ENCODE assay signal across 9 cellular contexts in genomic region chr3:23859012-23859743, GRCh38. TPM values are rescaled to one million over a fixed set of nuclear protein-coding genes. Genes with fewer than 3 reads are reported as not detected.
DNase-seq lines count a peak whose midpoint lies in the region; ATAC-seq, FAIRE-seq and TF ChIP-seq lines count a peak whose summit lies in the region.
"Had no signal": no experiment of that assay in that cellular context is flagged by ENCODE, and none has a peak within 500 bp of the region (broad histone marks: within the 10 kb centered on the region; RNA-seq: fewer than 3 reads in every experiment).

No MANE protein-coding gene starts in this region.

- SMC1A ChIA-PET in GM12878 (lab: Charles Lee; ENCODE audit: uncharacterized antibody, unreplicated experiment) = interaction anchor here (0.6 to 13.0 kb wide), 12 partner anchors 10 to 619 kb away, joined by 3 to 171 read pairs (median 3); no protein-coding TSS in a partner anchor

- RAD21 ChIA-PET in GM12878 (lab: Charles Lee; ENCODE audit: unreplicated experiment) = interaction anchor here (0.9 to 7.2 kb wide), 7 partner anchors 8 to 97 kb away, joined by 3 to 62 read pairs (median 10); no protein-coding TSS in a partner anchor

- peaks cover 3% of the 10 kb centered on the region; the same call in 1 of the 2 replicates for H4K20me1 ChIP-seq in GM12878 (ENCODE audit: control insufficient read depth, insufficient read depth)

- H3K9ac ChIP-seq in GM12878 (ENCODE audit: control insufficient read depth, insufficient read depth, low read length) = no peak overlapping the region

- H3K4me1 Mint-ChIP-seq in activated CD8-positive, alpha-beta memory T cell treated with anti-CD3 and anti-CD28 coated beads, Interleukin-2, amount 10 ng/mL, durations not matched to agents 7 days and 5 days = peaks cover 17% of the 10 kb centered on the region

- H3K4me3 Mint-ChIP-seq in activated CD8-positive, alpha-beta memory T cell treated with anti-CD3 and anti-CD28 coated beads, Interleukin-2, amount 10 ng/mL, durations not matched to agents 7 days and 5 days = no peak overlapping the region
- H3K4me3 Mint-ChIP-seq: activated CD8-positive, alpha-beta T cell treated with anti-CD3 and anti-CD28 coated beads, Interleukin-2, amount 10 ng/mL, durations not matched to agents 7 days and 5 days had no signal

- H3K9me3 Mint-ChIP-seq in activated CD8-positive, alpha-beta memory T cell treated with anti-CD3 and anti-CD28 coated beads, Interleukin-2, amount 10 ng/mL, durations not matched to agents 7 days and 5 days (ENCODE audit: low read depth) = no peaks in the 10 kb centered on the region

- POLR2A ChIA-PET in GM12878 (lab: Charles Lee) = interaction anchor here (0.6 to 4.5 kb wide), 6 partner anchors 7 to 32 kb away, joined by 3 to 14 read pairs (median 4); no protein-coding TSS in a partner anchor

- no peak for TF ChIP-seq EP300 in GM12878 (IDR thresholded peaks at IDR 0.05; ENCODE audit: borderline replicate concordance in 1 of 2, control insufficient read depth in 1 of 2, low read depth in 2 of 2, low read length in 2 of 2)

- no peak for TF ChIP-seq RAD21 in GM12878 (IDR thresholded peaks at IDR 0.05; ENCODE audit: insufficient read depth, low read depth, low read length)

- no TSS peak for BruUV-seq in GM12878 (replicated peaks; lab: Mats Ljungman, UMichigan)

- no peak for FAIRE-seq in GM12878 (lab: Jason Lieb, UNC)

- H3K27me3 Mint-ChIP-seq in activated CD8-positive, alpha-beta memory T cell treated with anti-CD3 and anti-CD28 coated beads, Interleukin-2, amount 10 ng/mL, durations not matched to agents 7 days and 5 days = no peaks in the 10 kb centered on the region

- peak overlapping the region; percentile 4; the same call in 1 of the 2 replicates for H3K4me2 ChIP-seq in GM12878 (ENCODE audit: control insufficient read depth, insufficient read depth)

- TF ChIP-seq CTCF in right atrium auricular region (IDR thresholded peaks at IDR 0.05) = no peak
- no peak for TF ChIP-seq CTCF in GM12878 (IDR thresholded peaks at IDR 0.05 in 2 of 3, conservative IDR thresholded peaks at IDR 0.05 in 1 of 3; ENCODE audit: control insufficient read depth in 2 of 3, extremely low read depth in 1 of 3, insufficient read depth in 1 of 3, low read depth in 3 of 3, low read length in 3 of 3)

- H3K36me3 ChIP-seq in right atrium auricular region (no peaks in the 10 kb centered on the region), GM12878 (ENCODE audit: control insufficient read depth in 2 of 2, insufficient read depth in 2 of 2, low read length in 1 of 2) (peaks cover 2 to 7% of the 10 kb centered on the region in 2 experiments; a peak in 3 of 4 replicates), aorta (ENCODE audit: control insufficient read depth in 1 of 2, insufficient read depth in 2 of 2, low read length in 1 of 2) (no peaks in the 10 kb centered on the region)

- in situ Hi-C loops in GM12878 (cut with MboI) = no loop called here

- no peak overlapping the region for H3K27ac Mint-ChIP-seq in activated CD8-positive, alpha-beta memory T cell treated with anti-CD3 and anti-CD28 coated beads, Interleukin-2, amount 10 ng/mL, durations not matched to agents 7 days and 5 days

- no peak overlapping the region for H3K27ac ChIP-seq in right atrium auricular region
- H3K27ac ChIP-seq in GM12878 (ENCODE audit: control insufficient read depth, insufficient read depth) = no peak overlapping the region
- no peak overlapping the region for H3K27ac ChIP-seq in aorta (ENCODE audit: low read depth in 1 of 2, low read length in 2 of 2)

- H3K4me3 ChIP-seq in right atrium auricular region (no peak overlapping the region), GM12878 (no peak overlapping the region), aorta (ENCODE audit: low read length in 2 of 2) (no peak overlapping the region)

- H3K27me3 ChIP-seq in right atrium auricular region (no peaks in the 10 kb centered on the region), GM12878 (replicated peaks in 1 of 2; ENCODE audit: control insufficient read depth in 2 of 2, insufficient read depth in 2 of 2, low read length in 1 of 2) (no peaks in the 10 kb centered on the region), aorta (ENCODE audit: control insufficient read depth in 1 of 2, insufficient read depth in 2 of 2, low read length in 1 of 2) (no peaks in the 10 kb centered on the region)

- H3K4me1 ChIP-seq in right atrium auricular region (peaks cover 0 to 27% of the 10 kb centered on the region in 2 donors), GM12878 (ENCODE audit: control insufficient read depth, insufficient read depth, low read length) (peaks cover 30% of the 10 kb centered on the region), aorta (ENCODE audit: control insufficient read depth in 1 of 2, insufficient read depth in 2 of 2, low read length in 2 of 2) (peaks cover 0 to 4% of the 10 kb centered on the region in 2 donors)

- no peak for TF ChIP-seq POLR2A in GM12878 (IDR thresholded peaks at IDR 0.05; ENCODE audit: low read depth, low read length)

- DNase-seq in Right ventricle myocardium inferior (ENCODE audit: missing footprints) (no peak), right atrium auricular region (ENCODE audit: low spot score) (no peak), GM12878 (ENCODE audit: low read depth, low spot score) (no peak), left colon (no peak), aorta (no peak), RKO (ENCODE audit: low spot score) (no peak), posterior cingulate gyrus (no peak)
- DNase-seq in activated CD8-positive, alpha-beta memory T cell treated with anti-CD3 and anti-CD28 coated beads, Interleukin-2, amount 10 ng/mL, durations not matched to agents 7 days and 5 days = no peak
- DNase-seq: activated CD8-positive, alpha-beta T cell treated with anti-CD3 and anti-CD28 coated beads, Interleukin-2, amount 10 ng/mL, durations not matched to agents 7 days and 5 days had no signal

- WGBS in GM12878 (ENCODE audit: insufficient coverage, insufficient replicate concordance, low lambda C conversion rate, missing lambda C conversion rate) = 27% methylated on average over 1 of the region's 1 CpG
- 0% methylated on average over 1 of the region's 1 CpG for WGBS in aorta, 2 donors

- CTCF ChIA-PET in GM12878 (lab: Yijun Ruan, JAX) = interaction anchor here (0.6 to 10.9 kb wide), 8 partner anchors 7 to 336 kb away, joined by 3 to 94 read pairs (median 4); no protein-coding TSS in a partner anchor
- CTCF ChIA-PET in activated CD8-positive, alpha-beta memory T cell treated with anti-CD3 and anti-CD28 coated beads, Interleukin-2, amount 10 ng/mL, durations not matched to agents 7 days and 5 days (lab: Charles Lee) = interaction anchor here (1.3 to 1.5 kb wide), 2 partner anchors 12 to 25 kb away, joined by 3 to 4 read pairs; no protein-coding TSS in a partner anchor

- ATAC-seq in Right ventricle myocardium inferior (peak; percentile 73), GM12878 (no peak), left colon (peak; percentile 35), aorta (ENCODE audit: low FRiP score) (peak; percentile 63)
- no peak for ATAC-seq in activated CD8-positive, alpha-beta memory T cell treated with anti-CD3 and anti-CD28 coated beads, Interleukin-2, amount 10 ng/mL, durations not matched to agents 7 days and 5 days

- peaks cover 78% of the 10 kb centered on the region for H3K79me2 ChIP-seq in GM12878 (ENCODE audit: control insufficient read depth, insufficient read depth, low read length)

- H3K9me3 ChIP-seq in right atrium auricular region = no peaks in the 10 kb centered on the region
- no peaks in the 10 kb centered on the region for H3K9me3 ChIP-seq in GM12878 (replicated peaks; ENCODE audit: control insufficient read depth, insufficient read depth, low read length)
- H3K9me3 ChIP-seq in aorta (ENCODE audit: control insufficient read depth, low read length) = no peaks in the 10 kb centered on the region

- H2AFZ ChIP-seq in GM12878 (ENCODE audit: control insufficient read depth, low read depth, low read length) = no peak overlapping the region

- intact Hi-C loops in Right ventricle myocardium inferior (cut with DNase I) (no loop called here), GM12878 (cut with micrococcal nuclease; ENCODE audit: unreplicated experiment) (no loop called here), left colon (cut with DNase I, micrococcal nuclease) (no loop called here), aorta (cut with DNase I) (no loop called here), posterior cingulate gyrus (cut with DNase I) (no loop called here)

- peaks cover 11% of the 10 kb centered on the region for H3K36me3 Mint-ChIP-seq in activated CD8-positive, alpha-beta memory T cell treated with anti-CD3 and anti-CD28 coated beads, Interleukin-2, amount 10 ng/mL, durations not matched to agents 7 days and 5 days

RNA-seq across cellular contexts. Expression of gene UBE2E1, which starts 53.4 kb away (rescaled TPM):
- 75.3 TPM for total RNA-seq in Right ventricle myocardium inferior
- 10 to 100 TPM; 30.8 to 41.4 TPM for total RNA-seq in right atrium auricular region
- total RNA-seq in GM12878 (2013; cell fraction: nucleolus; rRNA removed) = 149 and 156 TPM in 2 replicates
- total RNA-seq in GM12878 (2014; rRNA removed) = 110 and 129 TPM in 2 replicates
- 230 and 236 TPM in 2 replicates for total RNA-seq in GM12878 (2014; rRNA removed; fragmentation: Illumina TruSeq; extraction: Trizol)
- total RNA-seq in GM12878 (2021) = 162 and 167 TPM in 2 replicates
- polyA plus RNA-seq in GM12878 (2011; ENCODE audit: low read depth) = 122 TPM
- 425 and 698 TPM in 2 replicates for polyA plus RNA-seq in GM12878 (2011; rRNA removed)
- 160 and 172 TPM in 2 replicates for polyA plus RNA-seq in GM12878 (2011; cell fraction: cytosol; rRNA removed)
- polyA plus RNA-seq in GM12878 (2011; cell fraction: nucleus; rRNA removed) = 186 and 224 TPM in 2 replicates
- 192 and 242 TPM in 2 replicates for polyA plus RNA-seq in GM12878 (2012)
- polyA plus RNA-seq in GM12878 (2014; fragmentation: Illumina TruSeq; extraction: Trizol) = 282 and 450 TPM in 2 replicates
- 100 to 1,000 TPM; 113 to 128 TPM for polyA plus RNA-seq in GM12878 (2014; fragmentation: Nextera tagmentation; extraction: Ambion mirVana)
- 159 and 202 TPM in 2 replicates for polyA plus RNA-seq in GM12878 (2014; rRNA removed)
- 10 to 100 TPM; 18.7 to 21.8 TPM for polyA plus RNA-seq in GM12878 (2016; fragmentation: Nextera tagmentation; extraction: Ambion mirVana)
- polyA minus RNA-seq in GM12878 (2011; rRNA and poly(A)+ RNA removed) = 126 and 154 TPM in 2 replicates
- polyA minus RNA-seq in GM12878 (2011; cell fraction: cytosol; rRNA and poly(A)+ RNA removed) = 57.1 and 82.3 TPM in 2 replicates
- 84.7 and 98.8 TPM in 2 replicates for polyA minus RNA-seq in GM12878 (2011; cell fraction: nucleus; rRNA and poly(A)+ RNA removed)
- total RNA-seq in left colon = 10 to 100 TPM; 65.6 to 96.3 TPM
- total RNA-seq in aorta = 10 to 100 TPM; 87.2 to 96.8 TPM
- 100 to 1,000 TPM in 1 of 2 donors, 10 to 100 TPM in 1; 62.2 to 128 TPM for polyA plus RNA-seq in aorta
- total RNA-seq in activated CD8-positive, alpha-beta memory T cell treated with anti-CD3 and anti-CD28 coated beads, Interleukin-2, amount 10 ng/mL, durations not matched to agents 7 days and 5 days = 10 to 100 TPM; 55.6 to 58.5 TPM

RNA-seq across cellular contexts. Expression of gene NKIRAS1, which starts 57.6 kb away (rescaled TPM):
- total RNA-seq in Right ventricle myocardium inferior (20.3 TPM), right atrium auricular region (10 to 100 TPM; 18.4 to 19.8 TPM), GM12878 (2014; rRNA removed) (11.4 and 11.5 TPM in 2 replicates), GM12878 (2014; rRNA removed; fragmentation: Illumina TruSeq; extraction: Trizol) (13.8 and 14.2 TPM in 2 replicates), GM12878 (2021) (7.1 and 7.2 TPM in 2 replicates), left colon (1 to 10 TPM; 3.4 to 5.4 TPM), aorta (10 to 100 TPM; 10.9 to 11.9 TPM)
- 9.3 and 10.1 TPM in 2 replicates for total RNA-seq in GM12878 (2013; cell fraction: nucleolus; rRNA removed)
- 5.1 TPM for polyA plus RNA-seq in GM12878 (2011; ENCODE audit: low read depth)
- polyA plus RNA-seq in GM12878 (2011; rRNA removed) (7.9 and 12.9 TPM in 2 replicates), GM12878 (2014; fragmentation: Illumina TruSeq; extraction: Trizol) (12.4 and 14.1 TPM in 2 replicates), GM12878 (2014; fragmentation: Nextera tagmentation; extraction: Ambion mirVana) (10 to 100 TPM in 1 of 2 experiments, 1 to 10 TPM in 1; 8.9 to 10.2 TPM), GM12878 (2014; rRNA removed) (6.9 and 9.1 TPM in 2 replicates), GM12878 (2016; fragmentation: Nextera tagmentation; extraction: Ambion mirVana) (10 to 100 TPM; 13.6 to 17.9 TPM), aorta (10 to 100 TPM; 14.8 to 17.8 TPM)
- 3.0 and 3.6 TPM in 2 replicates for polyA plus RNA-seq in GM12878 (2011; cell fraction: cytosol; rRNA removed)
- 2.7 and 4.1 TPM in 2 replicates for polyA plus RNA-seq in GM12878 (2011; cell fraction: nucleus; rRNA removed)
- polyA plus RNA-seq in GM12878 (2012) = 7.6 and 10.4 TPM in 2 replicates
- polyA minus RNA-seq in GM12878 (2011; rRNA and poly(A)+ RNA removed) = 3.2 and 3.6 TPM in 2 replicates
- polyA minus RNA-seq in GM12878 (2011; cell fraction: cytosol; rRNA and poly(A)+ RNA removed) = 2.3 and 3.5 TPM in 2 replicates
- polyA minus RNA-seq in GM12878 (2011; cell fraction: nucleus; rRNA and poly(A)+ RNA removed) = 3.3 and 4.6 TPM in 2 replicates
- 1 to 10 TPM; 3.4 to 3.8 TPM for total RNA-seq in activated CD8-positive, alpha-beta memory T cell treated with anti-CD3 and anti-CD28 coated beads, Interleukin-2, amount 10 ng/mL, durations not matched to agents 7 days and 5 days

RNA-seq across cellular contexts. Expression of gene RPL15, which starts 57.8 kb away (rescaled TPM):
- 1,001 TPM for total RNA-seq in Right ventricle myocardium inferior
- total RNA-seq in right atrium auricular region = 1,000 to 10,000 TPM in 1 of 2 donors, 100 to 1,000 TPM in 1; 608 to 1,311 TPM
- 393 and 399 TPM in 2 replicates for total RNA-seq in GM12878 (2013; cell fraction: nucleolus; rRNA removed)
- 3,114 and 3,350 TPM in 2 replicates for total RNA-seq in GM12878 (2014; rRNA removed)
- total RNA-seq in GM12878 (2014; rRNA removed; fragmentation: Illumina TruSeq; extraction: Trizol) = 3,391 and 3,433 TPM in 2 replicates
- total RNA-seq in GM12878 (2021) = 2,942 and 3,030 TPM in 2 replicates
- 8,530 TPM for polyA plus RNA-seq in GM12878 (2011; ENCODE audit: low read depth)
- polyA plus RNA-seq in GM12878 (2011; rRNA removed) = 3,424 and 4,734 TPM in 2 replicates
- polyA plus RNA-seq in GM12878 (2011; cell fraction: cytosol; rRNA removed) = 6,238 and 7,908 TPM in 2 replicates
- polyA plus RNA-seq in GM12878 (2011; cell fraction: nucleus; rRNA removed) = 1,866 and 2,228 TPM in 2 replicates
- 4,230 and 5,312 TPM in 2 replicates for polyA plus RNA-seq in GM12878 (2012)
- 2,502 and 4,642 TPM in 2 replicates for polyA plus RNA-seq in GM12878 (2014; fragmentation: Illumina TruSeq; extraction: Trizol)
- over 10,000 TPM in 1 of 2 experiments, 1,000 to 10,000 TPM in 1; 6,967 to 10,761 TPM for polyA plus RNA-seq in GM12878 (2014; fragmentation: Nextera tagmentation; extraction: Ambion mirVana)
- polyA plus RNA-seq in GM12878 (2014; rRNA removed) = 5,703 and 6,539 TPM in 2 replicates
- polyA plus RNA-seq in GM12878 (2016; fragmentation: Nextera tagmentation; extraction: Ambion mirVana) = 1,000 to 10,000 TPM; 2,885 to 2,955 TPM
- 1,568 and 2,412 TPM in 2 replicates for polyA minus RNA-seq in GM12878 (2011; rRNA and poly(A)+ RNA removed)
- 797 and 891 TPM in 2 replicates for polyA minus RNA-seq in GM12878 (2011; cell fraction: cytosol; rRNA and poly(A)+ RNA removed)
- 234 and 300 TPM in 2 replicates for polyA minus RNA-seq in GM12878 (2011; cell fraction: nucleus; rRNA and poly(A)+ RNA removed)
- total RNA-seq in left colon = 1,000 to 10,000 TPM; 1,192 to 1,307 TPM
- 1,000 to 10,000 TPM; 1,314 to 1,433 TPM for total RNA-seq in aorta
- polyA plus RNA-seq in aorta = 1,000 to 10,000 TPM; 3,412 to 5,106 TPM
- total RNA-seq in activated CD8-positive, alpha-beta memory T cell treated with anti-CD3 and anti-CD28 coated beads, Interleukin-2, amount 10 ng/mL, durations not matched to agents 7 days and 5 days = 1,000 to 10,000 TPM; 1,249 to 1,693 TPM

Comparison
In these comparisons a context has a peak if more than half of its experiments do, and no peak if none do; other contexts are left out.
1. ATAC-seq: peak in Right ventricle myocardium inferior (single experiment), left colon (single experiment) and aorta (single experiment); none in GM12878 (single experiment) and activated CD8-positive, alpha-beta memory T cell treated with anti-CD3 and anti-CD28 coated beads, Interleukin-2, amount 10 ng/mL, durations not matched to agents 7 days and 5 days (single experiment).